8 cellular contexts compared by ENCODE assay signal in genomic region chr2:22904126-22904684, GRCh38.
DNase-seq lines count a peak whose midpoint lies in the region; ATAC-seq and TF ChIP-seq lines count a peak whose summit lies in the region.

No MANE protein-coding gene starts in this region.

- H3K4me3 ChIP-seq in left ventricle myocardium inferior: no peak overlapping the region

- no peaks in the 10 kb centered on the region for H3K36me3 ChIP-seq in left ventricle myocardium inferior

- ATAC-seq in GM19452 (IDR thresholded peaks at IDR 0.05; ENCODE audit: unreplicated experiment) (peak; percentile 69), GM19395 (IDR thresholded peaks at IDR 0.05; ENCODE audit: unreplicated experiment) (no peak)
- no peak for ATAC-seq in activated T-helper 17 cell treated with anti-CD3 and anti-CD28 coated beads, Interleukin-2, amount 50 U/mL, for 72 hours (replicated peaks)

- CTCF ChIA-PET in Calu3 (lab: Charles Lee): no interaction called here

- no peaks in the 10 kb centered on the region for H3K27me3 Mint-ChIP-seq in Calu3 (ENCODE audit: unreplicated experiment)
- peaks cover 4% of the 10 kb centered on the region for H3K27me3 Mint-ChIP-seq in activated T-helper 17 cell treated with anti-CD3 and anti-CD28 coated beads, Interleukin-2, amount 50 U/mL, for 72 hours
- H3K27me3 Mint-ChIP-seq in immature natural killer cell (ENCODE audit: low read depth in 3 of 3): no peaks in the 10 kb centered on the region

- H3K27ac ChIP-seq in left ventricle myocardium inferior (replicated peaks): no peak overlapping the region

- H3K9me3 Mint-ChIP-seq in Calu3 (ENCODE audit: low read depth, unreplicated experiment) (no peaks in the 10 kb centered on the region), immature natural killer cell (peaks cover 0 to 13% (median 3%) of the 10 kb centered on the region in 6 donors)
- H3K9me3 Mint-ChIP-seq in activated T-helper 17 cell treated with anti-CD3 and anti-CD28 coated beads, Interleukin-2, amount 50 U/mL, for 72 hours: peaks cover 5% of the 10 kb centered on the region

- peak; percentile 23 for DNase-seq in Calu3
- peak; percentile 33 for DNase-seq in OCI-M1 (lab: John Stamatoyannopoulos, UW)
- DNase-seq in left ventricle myocardium inferior: peak; percentile 27
- DNase-seq in T-helper 9 cell: no peak
- DNase-seq in immature natural killer cell: no peak

- H3K4me3 Mint-ChIP-seq in Calu3 (ENCODE audit: low read depth, unreplicated experiment) (no peak overlapping the region), immature natural killer cell (no peak overlapping the region)
- no peak overlapping the region for H3K4me3 Mint-ChIP-seq in activated T-helper 17 cell treated with anti-CD3 and anti-CD28 coated beads, Interleukin-2, amount 50 U/mL, for 72 hours

- intact Hi-C loops in Calu3 (cut with micrococcal nuclease; ENCODE audit: unreplicated experiment) (no loop called here), left ventricle myocardium inferior (cut with micrococcal nuclease) (no loop called here)

- H3K27me3 ChIP-seq in left ventricle myocardium inferior (ENCODE audit: low read depth): peaks cover 36% of the 10 kb centered on the region

- H3K27ac Mint-ChIP-seq in Calu3 (ENCODE audit: unreplicated experiment) (no peak overlapping the region), immature natural killer cell (no peak overlapping the region)
- H3K27ac Mint-ChIP-seq in activated T-helper 17 cell treated with anti-CD3 and anti-CD28 coated beads, Interleukin-2, amount 50 U/mL, for 72 hours: no peak overlapping the region

- H3K4me1 Mint-ChIP-seq in Calu3 (ENCODE audit: low read depth, unreplicated experiment) (no peaks in the 10 kb centered on the region), immature natural killer cell (no peaks in the 10 kb centered on the region)
- H3K4me1 Mint-ChIP-seq in activated T-helper 17 cell treated with anti-CD3 and anti-CD28 coated beads, Interleukin-2, amount 50 U/mL, for 72 hours: no peaks in the 10 kb centered on the region

- peak; percentile 24 for TF ChIP-seq CTCF in Calu3 (IDR thresholded peaks at IDR 0.05; ENCODE audit: unreplicated experiment)
- TF ChIP-seq CTCF in left ventricle myocardium inferior (IDR thresholded peaks at IDR 0.05; ENCODE audit: borderline replicate concordance): peak; percentile 59

- H3K4me1 ChIP-seq in left ventricle myocardium inferior: no peaks in the 10 kb centered on the region

- no peaks in the 10 kb centered on the region for H3K9me3 ChIP-seq in left ventricle myocardium inferior (replicated peaks)

- BruUV-seq in Calu3 (replicated peaks; lab: Mats Ljungman, UMichigan): no TSS peak

- H3K36me3 Mint-ChIP-seq in Calu3 (ENCODE audit: insufficient read depth, unreplicated experiment) (no peaks in the 10 kb centered on the region), immature natural killer cell (no peaks in the 10 kb centered on the region)
- no peaks in the 10 kb centered on the region for H3K36me3 Mint-ChIP-seq in activated T-helper 17 cell treated with anti-CD3 and anti-CD28 coated beads, Interleukin-2, amount 50 U/mL, for 72 hours (ENCODE audit: low read depth)

Comparison
In these comparisons a context has a peak if more than half of its experiments do, and no peak if none do; other contexts are left out.
1. DNase-seq: peak in Calu3 (single experiment), OCI-M1 (single experiment) and left ventricle myocardium inferior (single experiment); none in T-helper 9 cell (single experiment) and immature natural killer cell (0 of 3).